In the genomic region with DNA sequence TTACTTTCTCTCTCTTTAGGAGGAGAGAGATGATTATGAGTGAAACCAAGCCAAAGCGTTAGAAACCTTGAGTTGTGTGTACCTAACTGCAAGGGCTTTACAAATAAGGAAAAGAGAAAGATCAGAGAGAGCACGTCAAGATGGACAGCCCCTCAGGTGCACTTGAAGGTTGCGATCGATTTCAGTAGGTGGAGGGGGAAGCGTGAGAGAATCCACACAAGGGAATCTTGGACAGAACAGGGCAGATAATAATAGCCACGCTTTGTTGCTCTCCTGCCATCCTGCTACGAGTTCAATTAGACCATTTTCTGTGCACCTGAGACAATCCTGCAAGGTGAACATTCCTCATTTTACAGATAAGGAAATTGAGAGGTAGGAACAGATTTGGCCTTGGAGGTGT, we compare ENCODE assay signal across 33 cellular contexts.
"Had no signal": no experiment of that assay in that cellular context is flagged by ENCODE, and none has a peak within 500 bp of the region (broad histone marks: within the 10 kb centered on the region; RNA-seq: fewer than 3 reads in every experiment).

No MANE protein-coding gene starts in this region.

- H3K27ac ChIP-seq: VCaP had no signal

- DNase-seq: activated B cell treated with CpG ODN at 0.5 μM for 24 hours; activated CD4-positive, alpha-beta memory T cell treated with anti-CD3 and anti-CD28 coated beads for 36 hours; activated CD4-positive, alpha-beta T cell treated with anti-CD3 and anti-CD28 coated beads for 4 hours; activated CD4-positive, alpha-beta T cell treated with anti-CD3 and anti-CD28 coated beads, Interleukin-2, amount 10 ng/mL, durations not matched to agents 24 days and 14 days; activated CD4-positive, alpha-beta T cell treated with anti-CD3 and anti-CD28 coated beads, Interleukin-2, amount 50 U/mL, for 1 hour; activated CD4-positive, alpha-beta T cell treated with anti-CD3 and anti-CD28 coated beads, Interleukin-2, amount 50 U/mL, for 4 hours; activated CD4-positive, CD25-positive, alpha-beta regulatory T cell treated with anti-CD3 and anti-CD28 coated beads, Interleukin-2, amount 50 U/mL, for 72 hours; activated CD8-positive, alpha-beta memory T cell treated with anti-CD3 and anti-CD28 coated beads, Interleukin-2, amount 50 U/mL, for 4 hours; activated CD8-positive, alpha-beta T cell treated with anti-CD3 and anti-CD28 coated beads for 36 hours; activated effector memory CD4-positive, alpha-beta T cell treated with Interleukin-2 at 50 U/mL for 16 hours; activated gamma-delta T cell; activated naive CD4-positive, alpha-beta T cell treated with anti-CD3 and anti-CD28 coated beads, Interleukin-2, amount 10 ng/mL, durations not matched to agents 7 days and 5 days; activated naive CD4-positive, alpha-beta T cell treated with Interleukin-2 at 50 U/mL for 16 hours; activated naive CD8-positive, alpha-beta T cell treated with anti-CD3 and anti-CD28 coated beads, Interleukin-2, amount 10 ng/mL, durations not matched to agents 7 days and 5 days; activated naive CD8-positive, alpha-beta T cell treated with anti-CD3 and anti-CD28 coated beads, Interleukin-2, amount 50 U/mL, for 24 hours; activated T-cell treated with anti-CD3 and anti-CD28 coated beads for 4 hours; activated T-cell treated with anti-CD3 and anti-CD28 coated beads, Interleukin-2, amount 50 U/mL, for 1 hour; activated T-cell treated with anti-CD3 and anti-CD28 coated beads, Interleukin-2, amount 50 U/mL, for 4 hours; activated T-cell treated with anti-CD3 and anti-CD28 coated beads, Interleukin-2, amount 50 U/mL, for 72 hours; amygdala; anterior cingulate cortex; central memory CD4-positive, alpha-beta T cell; T-helper 1 cell; T-helper 9 cell had no signal

- H3K36me3 Mint-ChIP-seq: activated CD4-positive, alpha-beta memory T cell treated with anti-CD3 and anti-CD28 coated beads for 36 hours; activated naive CD4-positive, alpha-beta T cell treated with anti-CD3 and anti-CD28 coated beads, Interleukin-2, amount 10 ng/mL, durations not matched to agents 7 days and 5 days; activated naive CD4-positive, alpha-beta T cell treated with anti-CD3 and anti-CD28 coated beads, Interleukin-2, amount 50 U/mL, for 24 hours; activated naive CD8-positive, alpha-beta T cell; activated naive CD8-positive, alpha-beta T cell treated with anti-CD3 and anti-CD28 coated beads, Interleukin-2, amount 10 ng/mL, durations not matched to agents 7 days and 5 days had no signal

- H3K4me3 ChIP-seq: ascending aorta had no signal

- H3K9me3 Mint-ChIP-seq: activated B cell treated with CpG ODN at 0.5 μM for 24 hours; activated CD4-positive, alpha-beta memory T cell treated with anti-CD3 and anti-CD28 coated beads for 36 hours; activated CD4-positive, alpha-beta T cell treated with anti-CD3 and anti-CD28 coated beads, Interleukin-2, amount 10 ng/mL, durations not matched to agents 24 days and 14 days; activated CD8-positive, alpha-beta T cell treated with anti-CD3 and anti-CD28 coated beads for 36 hours; activated naive CD4-positive, alpha-beta T cell treated with anti-CD3 and anti-CD28 coated beads, Interleukin-2, amount 10 ng/mL, durations not matched to agents 7 days and 5 days; activated naive CD4-positive, alpha-beta T cell treated with anti-CD3 and anti-CD28 coated beads, Interleukin-2, amount 50 U/mL, for 24 hours; activated naive CD8-positive, alpha-beta T cell treated with anti-CD3 and anti-CD28 coated beads, Interleukin-2, amount 10 ng/mL, durations not matched to agents 7 days and 5 days; activated naive CD8-positive, alpha-beta T cell treated with anti-CD3 and anti-CD28 coated beads, Interleukin-2, amount 50 U/mL, for 24 hours; activated T-cell treated with anti-CD3 and anti-CD28 coated beads, Interleukin-2, amount 50 U/mL, for 4 hours; activated T-cell treated with anti-CD3 and anti-CD28 coated beads, Interleukin-2, amount 50 U/mL, for 72 hours; activated T-helper 1 cell treated with anti-CD3 and anti-CD28 coated beads, Interleukin-12 subunit alpha, Interleukin-12 subunit beta, Interleukin-2, Interleukin-4 antibody, amounts not matched to agents 30 ng/mL and 10 ng/mL and 1 ng/mL, durations not matched to agents 14 hours and 24 hours and 36 hours; activated T-helper 2 cell treated with anti-CD3 and anti-CD28 coated beads, Interferon-gamma antibody, Interleukin-2, Interleukin-4, amounts not matched to agents 10 μg/mL and 5 μg/mL and 100 μg/mL, durations not matched to agents 14 hours and 24 hours and 36 hours; brain; T-helper 1 cell treated with Interleukin-12 subunit alpha and Interleukin-12 subunit beta and Interleukin-4 antibody, amounts not matched to agents 30 μg/mL and 1 μg/mL, for 36 hours; T-helper 2 cell treated with Interferon-gamma antibody and Interleukin-4, amounts not matched to agents 5 μg/mL and 100 μg/mL, for 36 hours had no signal

- H3K4me1 Mint-ChIP-seq: activated B cell treated with CpG ODN at 0.5 μM for 24 hours had no signal

- H3K4me3 Mint-ChIP-seq: activated B cell treated with CpG ODN at 0.5 μM for 24 hours; activated CD4-positive, alpha-beta memory T cell treated with anti-CD3 and anti-CD28 coated beads for 36 hours; activated CD4-positive, alpha-beta T cell treated with anti-CD3 and anti-CD28 coated beads, Interleukin-2, amount 10 ng/mL, durations not matched to agents 24 days and 14 days; activated CD8-positive, alpha-beta T cell treated with anti-CD3 and anti-CD28 coated beads for 36 hours; activated naive CD4-positive, alpha-beta T cell treated with anti-CD3 and anti-CD28 coated beads, Interleukin-2, amount 10 ng/mL, durations not matched to agents 7 days and 5 days; activated naive CD4-positive, alpha-beta T cell treated with anti-CD3 and anti-CD28 coated beads, Interleukin-2, amount 50 U/mL, for 24 hours; activated naive CD8-positive, alpha-beta T cell; activated naive CD8-positive, alpha-beta T cell treated with anti-CD3 and anti-CD28 coated beads, Interleukin-2, amount 10 ng/mL, durations not matched to agents 7 days and 5 days; activated naive CD8-positive, alpha-beta T cell treated with anti-CD3 and anti-CD28 coated beads, Interleukin-2, amount 50 U/mL, for 24 hours; activated T-cell treated with anti-CD3 and anti-CD28 coated beads, Interleukin-2, amount 50 U/mL, for 4 hours; activated T-cell treated with anti-CD3 and anti-CD28 coated beads, Interleukin-2, amount 50 U/mL, for 72 hours; activated T-helper 1 cell treated with anti-CD3 and anti-CD28 coated beads, Interleukin-12 subunit alpha, Interleukin-12 subunit beta, Interleukin-2, Interleukin-4 antibody, amounts not matched to agents 30 ng/mL and 10 ng/mL and 1 ng/mL, durations not matched to agents 14 hours and 24 hours and 36 hours; brain; T-helper 1 cell treated with Interleukin-12 subunit alpha and Interleukin-12 subunit beta and Interleukin-4 antibody, amounts not matched to agents 30 μg/mL and 1 μg/mL, for 36 hours; T-helper 2 cell treated with Interferon-gamma antibody and Interleukin-4, amounts not matched to agents 5 μg/mL and 100 μg/mL, for 36 hours had no signal

- H3K27ac Mint-ChIP-seq: activated B cell treated with CpG ODN at 0.5 μM for 24 hours; activated CD4-positive, alpha-beta memory T cell treated with anti-CD3 and anti-CD28 coated beads for 36 hours; activated CD4-positive, alpha-beta T cell treated with anti-CD3 and anti-CD28 coated beads, Interleukin-2, amount 10 ng/mL, durations not matched to agents 24 days and 14 days; activated CD8-positive, alpha-beta T cell treated with anti-CD3 and anti-CD28 coated beads for 36 hours; activated naive CD4-positive, alpha-beta T cell treated with anti-CD3 and anti-CD28 coated beads, Interleukin-2, amount 10 ng/mL, durations not matched to agents 7 days and 5 days; activated naive CD4-positive, alpha-beta T cell treated with anti-CD3 and anti-CD28 coated beads, Interleukin-2, amount 50 U/mL, for 24 hours; activated naive CD8-positive, alpha-beta T cell; activated naive CD8-positive, alpha-beta T cell treated with anti-CD3 and anti-CD28 coated beads, Interleukin-2, amount 10 ng/mL, durations not matched to agents 7 days and 5 days; activated naive CD8-positive, alpha-beta T cell treated with anti-CD3 and anti-CD28 coated beads, Interleukin-2, amount 50 U/mL, for 24 hours; activated T-cell treated with anti-CD3 and anti-CD28 coated beads, Interleukin-2, amount 50 U/mL, for 72 hours; activated T-helper 1 cell treated with anti-CD3 and anti-CD28 coated beads, Interleukin-12 subunit alpha, Interleukin-12 subunit beta, Interleukin-2, Interleukin-4 antibody, amounts not matched to agents 30 ng/mL and 10 ng/mL and 1 ng/mL, durations not matched to agents 14 hours and 24 hours and 36 hours; activated T-helper 2 cell treated with anti-CD3 and anti-CD28 coated beads, Interferon-gamma antibody, Interleukin-2, Interleukin-4, amounts not matched to agents 10 μg/mL and 5 μg/mL and 100 μg/mL, durations not matched to agents 14 hours and 24 hours and 36 hours; brain; T-helper 1 cell treated with Interleukin-12 subunit alpha and Interleukin-12 subunit beta and Interleukin-4 antibody, amounts not matched to agents 30 μg/mL and 1 μg/mL, for 36 hours; T-helper 2 cell treated with Interferon-gamma antibody and Interleukin-4, amounts not matched to agents 5 μg/mL and 100 μg/mL, for 36 hours had no signal

- H3K27me3 Mint-ChIP-seq: activated B cell treated with CpG ODN at 0.5 μM for 24 hours; activated naive CD4-positive, alpha-beta T cell treated with anti-CD3 and anti-CD28 coated beads, Interleukin-2, amount 50 U/mL, for 24 hours had no signal

- H3K27me3 ChIP-seq: ascending aorta had no signal

- ATAC-seq: activated CD8-positive, alpha-beta T cell treated with anti-CD3 and anti-CD28 coated beads for 36 hours; activated naive CD8-positive, alpha-beta T cell treated with anti-CD3 and anti-CD28 coated beads, Interleukin-2, amount 50 U/mL, for 24 hours; activated T-cell treated with anti-CD3 and anti-CD28 coated beads, Interleukin-2, amount 50 U/mL, for 4 hours; activated T-cell treated with anti-CD3 and anti-CD28 coated beads, Interleukin-2, amount 50 U/mL, for 72 hours had no signal

- H3K9me3 ChIP-seq: ascending aorta had no signal
